In genomic region chr16:64638804-64639203, GRCh38 we compare ENCODE assay signal across 23 cellular contexts.
"Had no signal": no experiment of that assay in that cellular context is flagged by ENCODE, and none has a peak within 500 bp of the region (broad histone marks: within the 10 kb centered on the region; RNA-seq: fewer than 3 reads in every experiment).

No MANE protein-coding gene starts in this region.

- ATAC-seq: effector memory CD8-positive, alpha-beta T cell; left ventricle myocardium superior; lower lobe of right lung; natural killer cell; right lobe of liver; stimulated activated naive CD8-positive, alpha-beta T cell treated with anti-CD3 and anti-CD28 coated beads, Interleukin-15, amount 100 ng/mL, for 72 hours had no signal

- H3K4me1 Mint-ChIP-seq: natural killer cell; neural crest cell; stimulated activated naive CD8-positive, alpha-beta T cell treated with anti-CD3 and anti-CD28 coated beads, Interleukin-15, amount 100 ng/mL, for 72 hours had no signal

- H3K27me3 Mint-ChIP-seq: effector memory CD8-positive, alpha-beta T cell; progenitor cell of endocrine pancreas; stimulated activated naive CD8-positive, alpha-beta T cell treated with anti-CD3 and anti-CD28 coated beads, Interleukin-15, amount 100 ng/mL, for 72 hours had no signal

- H3K27ac Mint-ChIP-seq: effector memory CD8-positive, alpha-beta T cell; natural killer cell; progenitor cell of endocrine pancreas; stimulated activated naive CD8-positive, alpha-beta T cell treated with anti-CD3 and anti-CD28 coated beads, Interleukin-15, amount 100 ng/mL, for 72 hours had no signal

- H3K36me3 ChIP-seq: esophagus squamous epithelium, lower lobe of right lung, right lobe of liver, suprapubic skin, transverse colon, vagina had no signal

- H3K27me3 ChIP-seq: esophagus squamous epithelium, right lobe of liver, suprapubic skin, transverse colon, vagina had no signal

- DNase-seq: dermis blood vessel endothelial cell; effector memory CD8-positive, alpha-beta T cell; erythroblast; esophagus squamous epithelium; foreskin melanocyte; left ventricle myocardium superior; lower lobe of right lung; natural killer cell; right lobe of liver; small intestine; stimulated activated CD4-positive, alpha-beta T cell treated with anti-CD3 and anti-CD28 coated beads, Interleukin-12 subunit alpha, Interleukin-12 subunit beta, amount 100 ng/mL, for 4 hours; stimulated activated CD4-positive, alpha-beta T cell treated with anti-CD3 and anti-CD28 coated beads, Interleukin-1b, Interleukin-23, amount 100 ng/mL, for 48 hours; stimulated activated CD4-positive, alpha-beta T cell treated with anti-CD3 and anti-CD28 coated beads, Interleukin-4, amount 100 ng/mL, for 1 hour; stimulated activated CD8-positive, alpha-beta memory T cell treated with anti-CD3 and anti-CD28 coated beads, Interleukin-4, amount 100 ng/mL, for 48 hours; stimulated activated naive CD4-positive, alpha-beta T cell; stimulated activated naive CD8-positive, alpha-beta T cell treated with anti-CD3 and anti-CD28 coated beads, Interleukin-15, amount 100 ng/mL, for 72 hours; transverse colon had no signal

- H3K9me3 ChIP-seq: esophagus squamous epithelium, lower lobe of right lung, right lobe of liver, suprapubic skin, transverse colon, vagina had no signal

- H3K4me1 ChIP-seq: esophagus squamous epithelium, lower lobe of right lung, parathyroid adenoma, right lobe of liver, suprapubic skin, transverse colon, vagina had no signal

- H3K4me3 ChIP-seq: coronary artery, esophagus squamous epithelium, lower lobe of right lung, right lobe of liver, suprapubic skin, transverse colon, vagina had no signal

- H3K4me3 Mint-ChIP-seq: effector memory CD8-positive, alpha-beta T cell; natural killer cell; neural crest cell; stimulated activated naive CD8-positive, alpha-beta T cell treated with anti-CD3 and anti-CD28 coated beads, Interleukin-15, amount 100 ng/mL, for 72 hours had no signal

- H3K27ac ChIP-seq: coronary artery, esophagus squamous epithelium, lower lobe of right lung, parathyroid adenoma, right lobe of liver, suprapubic skin, transverse colon, vagina had no signal
